In genomic region chr1:194280463-194280862, GRCh38 we compare ENCODE assay signal across 23 cellular contexts.
A peak's percentile ranks its signal among the peaks of the same experiment; 100 is the strongest.
DNase-seq lines count a peak whose midpoint lies in the region; ATAC-seq and TF ChIP-seq lines count a peak whose summit lies in the region.
"Had no signal": no experiment of that assay in that cellular context is flagged by ENCODE, and none has a peak within 500 bp of the region (broad histone marks: within the 10 kb centered on the region; RNA-seq: fewer than 3 reads in every experiment).

No MANE protein-coding gene starts in this region.

- no peaks in the 10 kb centered on the region for H3K9me3 Mint-ChIP-seq in endodermal cell
- peaks cover 0 to 6% of the 10 kb centered on the region in 2 donors for H3K9me3 Mint-ChIP-seq in stimulated activated naive B cell treated with anti-CD40 and anti-IgM and Interleukin-4, amounts not matched to agents 10 μg/mL and 1 μg/mL and 100 μg/mL, for 72 hours

- H3K27me3 Mint-ChIP-seq in endodermal cell (ENCODE audit: insufficient read depth): no peaks in the 10 kb centered on the region
- peaks cover 15% of the 10 kb centered on the region in 2 donors for H3K27me3 Mint-ChIP-seq in stimulated activated naive B cell treated with anti-CD40 and anti-IgM and Interleukin-4, amounts not matched to agents 10 μg/mL and 1 μg/mL and 100 μg/mL, for 72 hours
- H3K27me3 Mint-ChIP-seq: T-cell had no signal

- no peak overlapping the region for H3K9ac ChIP-seq in MM.1S (ENCODE audit: low read length)
- H3K9ac ChIP-seq in endodermal cell (ENCODE audit: extremely low read depth, low read length, poor library complexity, severe bottlenecking): no peak overlapping the region
- H3K9ac ChIP-seq: SK-N-SH had no signal

- peaks cover 7% of the 10 kb centered on the region for H3K4me1 ChIP-seq in MM.1S (ENCODE audit: low read length)
- H3K4me1 ChIP-seq in endodermal cell (ENCODE audit: control insufficient read depth, insufficient read depth, low read length): no peaks in the 10 kb centered on the region
- H3K4me1 ChIP-seq: Caco-2 had no signal

- TF ChIP-seq CTCF in MM.1S (IDR thresholded peaks at IDR 0.05; ENCODE audit: low read length) (no peak), endodermal cell (conservative IDR thresholded peaks at IDR 0.05) (peak; percentile 46)

- no peaks in the 10 kb centered on the region for H3K27me3 ChIP-seq in MM.1S (replicated peaks; ENCODE audit: insufficient read depth, low read length)
- H3K27me3 ChIP-seq in endodermal cell (ENCODE audit: control insufficient read depth, insufficient read depth, low read length, poor library complexity, severe bottlenecking): no peaks in the 10 kb centered on the region

- H3K4me3 ChIP-seq in MM.1S (ENCODE audit: low read length) (no peak overlapping the region), endodermal cell (ENCODE audit: low read length) (no peak overlapping the region)
- H3K4me3 ChIP-seq: GM12878 had no signal

- H3K79me2 ChIP-seq in MM.1S (ENCODE audit: low read length): no peaks in the 10 kb centered on the region

- H3K4me2 ChIP-seq in MM.1S (ENCODE audit: low read depth, low read length): 0 out of 2 replicates have a peak overlapping the region, but pooled peaks have one; percentile 5
- H3K4me2 ChIP-seq: SK-N-SH had no signal

- no peaks in the 10 kb centered on the region for H4K20me1 ChIP-seq in MM.1S (ENCODE audit: insufficient read depth, low read length)

- no peaks in the 10 kb centered on the region for H3K4me1 Mint-ChIP-seq in endodermal cell
- H3K4me1 Mint-ChIP-seq in stimulated activated naive B cell treated with anti-CD40 and anti-IgM and Interleukin-4, amounts not matched to agents 10 μg/mL and 1 μg/mL and 100 μg/mL, for 72 hours: peaks cover 7 to 29% of the 10 kb centered on the region in 2 donors

- H3K27ac Mint-ChIP-seq in endodermal cell: no peak overlapping the region
- H3K27ac Mint-ChIP-seq in stimulated activated naive B cell treated with anti-CD40 and anti-IgM and Interleukin-4, amounts not matched to agents 10 μg/mL and 1 μg/mL and 100 μg/mL, for 72 hours: peak overlapping the region; percentile 43
- H3K27ac Mint-ChIP-seq: B cell had no signal

- DNase-seq in DMS 273 (lab: John Stamatoyannopoulos, UW; ENCODE audit: unreplicated experiment) (peak; percentile 2), DMS 273 treated with DMSO at 0.1 percent for 48 hours (lab: John Stamatoyannopoulos, UW) (no peak), MM.1S (no peak), endodermal cell (no peak), ecto neural progenitor cell (ENCODE audit: low spot score) (no peak), hypothalamus (lab: John Stamatoyannopoulos, UW) (no peak)
- DNase-seq in stimulated activated naive B cell treated with anti-CD40 and anti-IgM and Interleukin-4, amounts not matched to agents 10 μg/mL and 1 μg/mL and 100 μg/mL, for 72 hours: no peak
- DNase-seq in activated T-cell treated with anti-CD3 and anti-CD28 coated beads, Interleukin-2, amount 50 U/mL, for 1 hour: no peak
- DNase-seq: Caco-2, DMS53, EL, IMR-90, NCI-H1436, NCI-H1930, NCI-H2171, NCI-H526 treated with DMSO at 0.1 percent for 48 hours, OCI-M1, SHP77, SK-N-SH, T-cell had no signal

- H3K36me3 ChIP-seq in MM.1S (replicated peaks; ENCODE audit: insufficient read depth, low read length): no peaks in the 10 kb centered on the region
- no peaks in the 10 kb centered on the region for H3K36me3 ChIP-seq in endodermal cell (ENCODE audit: control insufficient read depth, insufficient read depth, low read length)

- H3K9me3 ChIP-seq in MM.1S (replicated peaks; ENCODE audit: insufficient read depth, low read length): no peaks in the 10 kb centered on the region
- no peaks in the 10 kb centered on the region for H3K9me3 ChIP-seq in endodermal cell (ENCODE audit: control insufficient read depth, low read length)
- H3K9me3 ChIP-seq: Caco-2, SK-N-SH had no signal

- no peak for ATAC-seq in stimulated activated naive B cell treated with anti-CD40 and anti-IgM and Interleukin-4, amounts not matched to agents 10 μg/mL and 1 μg/mL and 100 μg/mL, for 72 hours (replicated peaks)
- ATAC-seq: T-cell had no signal

- no peaks in the 10 kb centered on the region for H3K36me3 Mint-ChIP-seq in endodermal cell (ENCODE audit: low read depth)
- H3K36me3 Mint-ChIP-seq in stimulated activated naive B cell treated with anti-CD40 and anti-IgM and Interleukin-4, amounts not matched to agents 10 μg/mL and 1 μg/mL and 100 μg/mL, for 72 hours: peaks cover 0 to 2% of the 10 kb centered on the region in 2 donors

- peaks cover 5% of the 10 kb centered on the region; the same call in 1 of the 2 replicates for H3F3A ChIP-seq in MM.1S (ENCODE audit: insufficient read depth, low read length)

- no peaks in the 10 kb centered on the region for H3K9me2 ChIP-seq in MM.1S (replicated peaks; ENCODE audit: insufficient read depth, low read length)

- H2AFZ ChIP-seq in MM.1S (ENCODE audit: low read length): no peak overlapping the region

- 72 to 100% methylated on average over 1 to 4 of the region's 4 CpGs for WGBS in endodermal cell (ENCODE audit: insufficient coverage in 1 of 2, insufficient read length in 1 of 2), 2 experiments

- no peak overlapping the region for H3K4me3 Mint-ChIP-seq in endodermal cell
- H3K4me3 Mint-ChIP-seq in stimulated activated naive B cell treated with anti-CD40 and anti-IgM and Interleukin-4, amounts not matched to agents 10 μg/mL and 1 μg/mL and 100 μg/mL, for 72 hours: no peak overlapping the region
- H3K4me3 Mint-ChIP-seq: B cell, T-cell had no signal

- peak overlapping the region; percentile 13; the same call in 1 of the 2 replicates for H3K27ac ChIP-seq in MM.1S (ENCODE audit: low read length)
- H3K27ac ChIP-seq in endodermal cell (ENCODE audit: low read depth, low read length): no peak overlapping the region
- H3K27ac ChIP-seq: 22Rv1 had no signal
